26 cellular contexts compared by ENCODE assay signal in genomic region chr13:84127597-84128128, GRCh38.
"Had no signal": no experiment of that assay in that cellular context is flagged by ENCODE, and none has a peak within 500 bp of the region (broad histone marks: within the 10 kb centered on the region; RNA-seq: fewer than 3 reads in every experiment).

No MANE protein-coding gene starts in this region.

- DNase-seq: activated CD4-positive, alpha-beta memory T cell treated with anti-CD3 and anti-CD28 coated beads, Interleukin-2, amount 10 ng/mL, durations not matched to agents 7 days and 5 days; activated CD4-positive, alpha-beta T cell treated with anti-CD3 and anti-CD28 coated beads for 1 hour; activated CD4-positive, alpha-beta T cell treated with anti-CD3 and anti-CD28 coated beads for 48 hours; activated CD4-positive, CD25-positive, alpha-beta regulatory T cell; activated effector memory CD4-positive, alpha-beta T cell treated with anti-CD3 and anti-CD28 coated beads, Interleukin-2, amount 50 U/mL, for 16 hours; activated naive CD4-positive, alpha-beta T cell; activated naive CD4-positive, alpha-beta T cell treated with anti-CD3 and anti-CD28 coated beads, Interleukin-2, amount 50 U/mL, for 16 hours; activated T-cell treated with anti-CD3 and anti-CD28 coated beads, Interleukin-2, amount 50 U/mL, for 1 hour; amniotic stem cell; Karpas-422; MG63; NCI-H1694 treated with DMSO at 0.1 percent for 48 hours; NCI-H2029; NCI-H524 treated with DMSO at 0.1 percent for 48 hours; SIG-M5; SW 1271; T-helper 1 cell; T-helper 9 cell; WERI-Rb-1 had no signal

- H3K36me3 ChIP-seq: ascending aorta, breast epithelium, MG63, WERI-Rb-1 had no signal

- H3K4me3 ChIP-seq: ascending aorta, breast epithelium, K562, MG63 had no signal

- H3K9me3 Mint-ChIP-seq: activated CD4-positive, alpha-beta memory T cell treated with anti-CD3 and anti-CD28 coated beads, Interleukin-2, amount 10 ng/mL, durations not matched to agents 7 days and 5 days; activated naive CD8-positive, alpha-beta T cell treated with anti-CD3 and anti-CD28 coated beads for 36 hours; activated T-cell treated with anti-CD3 and anti-CD28 coated beads, Interleukin-2, amount 50 U/mL, for 72 hours; activated T-helper 17 cell treated with anti-CD3 and anti-CD28 coated beads, Interleukin-2, amount 50 U/mL, for 72 hours had no signal

- ATAC-seq: K562, Panc1 had no signal

- H3K4me1 Mint-ChIP-seq: activated naive CD8-positive, alpha-beta T cell treated with anti-CD3 and anti-CD28 coated beads for 36 hours; activated T-helper 17 cell treated with anti-CD3 and anti-CD28 coated beads, Interleukin-2, amount 50 U/mL, for 72 hours had no signal

- H3K27ac ChIP-seq: ascending aorta, breast epithelium, WERI-Rb-1 had no signal

- H3K27me3 ChIP-seq: ascending aorta, breast epithelium, MG63 had no signal

- H3K27me3 Mint-ChIP-seq: activated CD4-positive, alpha-beta memory T cell treated with anti-CD3 and anti-CD28 coated beads, Interleukin-2, amount 10 ng/mL, durations not matched to agents 7 days and 5 days; activated naive CD8-positive, alpha-beta T cell treated with anti-CD3 and anti-CD28 coated beads for 36 hours; activated T-helper 17 cell treated with anti-CD3 and anti-CD28 coated beads, Interleukin-2, amount 50 U/mL, for 72 hours had no signal

- H3K4me3 Mint-ChIP-seq: activated CD4-positive, alpha-beta memory T cell treated with anti-CD3 and anti-CD28 coated beads, Interleukin-2, amount 10 ng/mL, durations not matched to agents 7 days and 5 days; activated naive CD8-positive, alpha-beta T cell treated with anti-CD3 and anti-CD28 coated beads for 36 hours; activated T-cell treated with anti-CD3 and anti-CD28 coated beads, Interleukin-2, amount 50 U/mL, for 72 hours; activated T-helper 17 cell treated with anti-CD3 and anti-CD28 coated beads, Interleukin-2, amount 50 U/mL, for 72 hours had no signal

- H3K9me3 ChIP-seq: ascending aorta, breast epithelium, MG63 had no signal

- H3K27ac Mint-ChIP-seq: activated CD4-positive, alpha-beta memory T cell treated with anti-CD3 and anti-CD28 coated beads, Interleukin-2, amount 10 ng/mL, durations not matched to agents 7 days and 5 days; activated naive CD8-positive, alpha-beta T cell treated with anti-CD3 and anti-CD28 coated beads for 36 hours; activated T-cell treated with anti-CD3 and anti-CD28 coated beads, Interleukin-2, amount 50 U/mL, for 72 hours; activated T-helper 17 cell treated with anti-CD3 and anti-CD28 coated beads, Interleukin-2, amount 50 U/mL, for 72 hours had no signal

- H3K4me1 ChIP-seq: ascending aorta, breast epithelium had no signal

- H3K36me3 Mint-ChIP-seq: activated naive CD8-positive, alpha-beta T cell treated with anti-CD3 and anti-CD28 coated beads for 36 hours had no signal
